Comparison of ENCODE assay signal across 10 cellular contexts in the genomic region with DNA sequence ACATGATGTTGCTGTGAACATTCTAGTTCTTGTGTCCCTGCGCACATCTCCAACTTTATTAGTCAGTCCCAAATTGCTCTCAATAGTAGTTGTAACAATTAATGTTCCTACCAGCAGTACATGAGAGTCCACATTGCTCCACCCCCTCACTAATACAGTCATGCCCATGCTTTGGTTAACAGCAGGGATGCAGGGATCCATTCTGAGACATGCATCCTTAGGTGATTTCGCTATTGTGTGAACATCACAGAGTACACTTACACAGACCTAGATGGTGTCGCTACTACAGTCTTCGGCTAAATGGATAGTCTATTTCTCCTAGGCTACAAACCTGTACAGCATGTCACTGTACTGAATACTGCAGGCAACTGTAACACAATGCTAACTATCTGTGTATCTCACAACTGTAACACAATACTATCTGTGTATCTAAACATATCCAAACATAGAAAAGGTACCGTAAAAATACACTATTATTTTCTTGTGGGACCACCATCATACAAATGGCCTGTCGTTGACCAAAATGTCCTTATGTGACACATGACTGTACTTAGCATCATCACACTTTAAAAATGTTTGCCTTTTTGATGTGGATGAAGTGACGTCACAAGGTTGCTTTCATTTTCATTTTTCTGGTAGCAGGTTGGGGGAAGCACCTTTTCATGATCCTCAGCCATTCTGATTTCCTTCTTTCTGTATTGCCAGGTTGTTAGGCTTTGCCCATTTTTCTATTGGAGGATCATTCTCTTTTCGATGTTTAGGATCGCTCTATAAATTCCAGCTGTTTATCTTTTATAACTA.
DNase-seq lines count a peak whose midpoint lies in the region; ATAC-seq, FAIRE-seq and TF ChIP-seq lines count a peak whose summit lies in the region.
"Had no signal": no experiment of that assay in that cellular context is flagged by ENCODE, and none has a peak within 500 bp of the region (broad histone marks: within the 10 kb centered on the region; RNA-seq: fewer than 3 reads in every experiment).

No MANE protein-coding gene starts in this region.

- H3K4me1 ChIP-seq in DND-41 (ENCODE audit: insufficient read depth, low read length) (peaks cover 6% of the 10 kb centered on the region), gastroesophageal sphincter (peaks cover 0 to 6% (median 0%) of the 10 kb centered on the region in 3 donors)
- H3K4me1 ChIP-seq: foreskin keratinocyte had no signal

- H3K9ac ChIP-seq in DND-41 (ENCODE audit: low read depth, low read length): no peak overlapping the region

- TF ChIP-seq CTCF in DND-41 (IDR thresholded peaks at IDR 0.05; ENCODE audit: borderline replicate concordance, extremely low read depth, low read length, poor library complexity, severe bottlenecking) (no peak), gastroesophageal sphincter (IDR thresholded peaks at IDR 0.05) (no peak)

- no peaks in the 10 kb centered on the region; the same call in 1 of the 2 replicates for H4K20me1 ChIP-seq in DND-41 (ENCODE audit: insufficient read depth, low read length)

- H3K4me3 ChIP-seq in DND-41 (ENCODE audit: low read depth in 1 of 2, low read length in 2 of 2): no peak overlapping the region
- no peak overlapping the region for H3K4me3 ChIP-seq in gastroesophageal sphincter

- H3K27me3 ChIP-seq in DND-41 (ENCODE audit: insufficient read depth, low read length, poor library complexity): no peaks in the 10 kb centered on the region
- no peaks in the 10 kb centered on the region for H3K27me3 ChIP-seq in gastroesophageal sphincter
- H3K27me3 ChIP-seq: foreskin keratinocyte had no signal

- 84 to 92% methylated on average over 5 to 9 of the region's 9 CpGs for WGBS in gastroesophageal sphincter (ENCODE audit: low coverage in 1 of 2), 2 donors

- no peak overlapping the region for H2AFZ ChIP-seq in DND-41 (ENCODE audit: low read depth, low read length)

- DNase-seq in DND-41: peak; percentile 10
- no peak for DNase-seq in GM19239 (ENCODE audit: insufficient read length, low spot score)
- no peak for DNase-seq in activated naive CD8-positive, alpha-beta T cell treated with anti-CD3 and anti-CD28 coated beads, Interleukin-2, amount 10 ng/mL, durations not matched to agents 7 days and 5 days
- no peak for DNase-seq in NCI-H82 treated with DMSO at 0.1 percent for 48 hours (lab: John Stamatoyannopoulos, UW; ENCODE audit: unreplicated experiment)
- no peak for DNase-seq in inferior parietal cortex (ENCODE audit: extremely low spot score)
- no peak for DNase-seq in KBM-7
- DNase-seq: foreskin keratinocyte, NCI-H1092 had no signal

- no peaks in the 10 kb centered on the region for H3K27me3 Mint-ChIP-seq in activated naive CD8-positive, alpha-beta T cell treated with anti-CD3 and anti-CD28 coated beads, Interleukin-2, amount 10 ng/mL, durations not matched to agents 7 days and 5 days

- H3K27ac ChIP-seq in DND-41 (ENCODE audit: low read length): no peak overlapping the region
- no peak overlapping the region for H3K27ac ChIP-seq in gastroesophageal sphincter
- H3K27ac ChIP-seq: foreskin keratinocyte had no signal

- peak; percentile 65 for ATAC-seq in DND-41 (ENCODE audit: insufficient read depth, low read depth)
- ATAC-seq in HG03460 (IDR thresholded peaks at IDR 0.05; ENCODE audit: unreplicated experiment): peak; percentile 45
- ATAC-seq in activated naive CD8-positive, alpha-beta T cell treated with anti-CD3 and anti-CD28 coated beads, Interleukin-2, amount 10 ng/mL, durations not matched to agents 7 days and 5 days (ENCODE audit: low read depth): peak; percentile 75
- no peak for ATAC-seq in gastroesophageal sphincter
- ATAC-seq: foreskin keratinocyte had no signal

- peak overlapping the region; percentile 20 for H3K4me3 Mint-ChIP-seq in activated naive CD8-positive, alpha-beta T cell treated with anti-CD3 and anti-CD28 coated beads, Interleukin-2, amount 10 ng/mL, durations not matched to agents 7 days and 5 days

- peaks cover 7% of the 10 kb centered on the region for H3K9me3 Mint-ChIP-seq in activated naive CD8-positive, alpha-beta T cell treated with anti-CD3 and anti-CD28 coated beads, Interleukin-2, amount 10 ng/mL, durations not matched to agents 7 days and 5 days

- peaks cover 15% of the 10 kb centered on the region for H3K4me1 Mint-ChIP-seq in activated naive CD8-positive, alpha-beta T cell treated with anti-CD3 and anti-CD28 coated beads, Interleukin-2, amount 10 ng/mL, durations not matched to agents 7 days and 5 days

- in situ Hi-C loops in KBM-7 (cut with MboI; ENCODE audit: low pct_unique_long_range_greater_than_20kb, low sequenced_read_pairs): no loop called here

- no peaks in the 10 kb centered on the region for H3K79me2 ChIP-seq in DND-41 (ENCODE audit: insufficient read depth, low read length)

- POLR2A ChIA-PET in activated naive CD8-positive, alpha-beta T cell treated with anti-CD3 and anti-CD28 coated beads, Interleukin-2, amount 10 ng/mL, durations not matched to agents 7 days and 5 days (lab: Charles Lee): interaction anchor here (0.7 kb wide), 1 partner anchor 364 kb away, joined by 3 read pairs; no protein-coding TSS in a partner anchor

- H3K27ac Mint-ChIP-seq in activated naive CD8-positive, alpha-beta T cell treated with anti-CD3 and anti-CD28 coated beads, Interleukin-2, amount 10 ng/mL, durations not matched to agents 7 days and 5 days: peak overlapping the region; percentile 62

- H3K4me2 ChIP-seq in DND-41 (ENCODE audit: insufficient read depth, low read length): peak overlapping the region; percentile 19; the same call in 1 of the 2 replicates

- no peak for TF ChIP-seq POLR2A in gastroesophageal sphincter (IDR thresholded peaks at IDR 0.05)

- no peak for TF ChIP-seq EP300 in gastroesophageal sphincter (IDR thresholded peaks at IDR 0.05)

- no peaks in the 10 kb centered on the region for H3K36me3 ChIP-seq in DND-41 (ENCODE audit: insufficient read depth, low read length)
- H3K36me3 ChIP-seq in gastroesophageal sphincter: no peaks in the 10 kb centered on the region

- no peaks in the 10 kb centered on the region for H3K9me3 ChIP-seq in DND-41 (ENCODE audit: insufficient read depth, low read length, severe bottlenecking)
- H3K9me3 ChIP-seq in gastroesophageal sphincter: no peaks in the 10 kb centered on the region

- H3K36me3 Mint-ChIP-seq in activated naive CD8-positive, alpha-beta T cell treated with anti-CD3 and anti-CD28 coated beads, Interleukin-2, amount 10 ng/mL, durations not matched to agents 7 days and 5 days: peaks cover 6% of the 10 kb centered on the region

- peak; percentile 79 for FAIRE-seq in GM19239 (lab: Jason Lieb, UNC)
